In the genomic region with DNA sequence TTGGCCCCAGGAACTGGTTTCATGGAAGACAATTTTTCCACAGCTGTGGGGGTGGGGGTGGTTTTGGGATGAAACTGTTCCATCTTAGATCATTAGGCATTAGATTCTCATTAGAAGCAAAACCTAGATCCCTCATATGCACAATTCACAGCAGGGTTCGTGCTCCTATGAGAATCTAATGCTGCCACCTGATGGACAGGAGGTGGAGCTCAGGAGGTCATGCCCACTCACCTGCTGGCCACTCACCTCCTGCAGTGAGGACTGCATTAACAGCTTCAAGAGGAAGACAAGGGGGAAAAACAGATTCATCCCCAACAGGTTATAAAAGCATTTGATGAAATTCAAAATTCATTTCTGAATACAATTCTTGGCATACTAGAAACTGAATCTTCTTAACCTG, we compare ENCODE assay signal across 10 cellular contexts. TPM values are rescaled to one million over a fixed set of nuclear protein-coding genes. Genes with fewer than 3 reads are reported as not detected.
DNase-seq lines count a peak whose midpoint lies in the region; ATAC-seq, FAIRE-seq and TF ChIP-seq lines count a peak whose summit lies in the region.
"Had no signal": no experiment of that assay in that cellular context is flagged by ENCODE, and none has a peak within 500 bp of the region (broad histone marks: within the 10 kb centered on the region; RNA-seq: fewer than 3 reads in every experiment).

No MANE protein-coding gene starts in this region.

- FAIRE-seq in islet of Langerhans (lab: Jason Lieb, UNC) (peak; percentile 93), GM12892 (lab: Jason Lieb, UNC) (no peak)
- FAIRE-seq: colon had no signal

- no peak for TF ChIP-seq POLR2A in GM12892 (IDR thresholded peaks at IDR 0.05; ENCODE audit: low read depth, low read length)

- no peak overlapping the region for H3K4me3 ChIP-seq in AG09309 (ENCODE audit: control insufficient read depth, low read depth, low read length)
- H3K4me3 ChIP-seq in RWPE2 (ENCODE audit: severe bottlenecking), result no peak overlapping the region

- no peaks in the 10 kb centered on the region for H3K9me3 ChIP-seq in RWPE2 (ENCODE audit: severe bottlenecking)

- TF ChIP-seq CTCF in AG09309 (IDR thresholded peaks at IDR 0.05; ENCODE audit: control insufficient read depth, insufficient read depth, low read depth, low read length, missing control alignments) (peak; percentile 25), GM20000 (IDR thresholded peaks at IDR 0.05; ENCODE audit: extremely low read depth, missing control alignments) (peak; percentile 17), RWPE2 (IDR thresholded peaks at IDR 0.05; ENCODE audit: poor library complexity, severe bottlenecking) (peak; percentile 53)

- DNase-seq in AG09309 (ENCODE audit: low read depth) (no peak), GM20000 (ENCODE audit: low spot score) (no peak), RWPE2 (ENCODE audit: low spot score) (no peak), retina (no peak), GM12892 (ENCODE audit: insufficient read length) (no peak), GOT3 (lab: John Stamatoyannopoulos, UW) (no peak), middle frontal gyrus (ENCODE audit: extremely low spot score, low spot score) (no peak)
- DNase-seq: stimulated activated naive CD8-positive, alpha-beta T cell treated with anti-CD3 and anti-CD28 coated beads, Interleukin-15, Interleukin-2, amounts not matched to agents 100 U/mL and 50 U/mL, for 24 hours had no signal

- ATAC-seq in RWPE2 (ENCODE audit: low read depth), result peak; percentile 76; the same call in 2 of the 3 replicates
- ATAC-seq: stimulated activated naive CD8-positive, alpha-beta T cell treated with anti-CD3 and anti-CD28 coated beads, Interleukin-15, Interleukin-2, amounts not matched to agents 100 U/mL and 50 U/mL, for 24 hours had no signal

- H3K27ac ChIP-seq in RWPE2 (ENCODE audit: poor library complexity, severe bottlenecking), result no peak overlapping the region

- no peaks in the 10 kb centered on the region for H3K27me3 ChIP-seq in RWPE2 (ENCODE audit: insufficient read depth, poor library complexity, severe bottlenecking)

- H3K4me1 ChIP-seq in RWPE2 (ENCODE audit: insufficient read depth, poor library complexity, severe bottlenecking), result no peaks in the 10 kb centered on the region

- peaks cover 37% of the 10 kb centered on the region for H3K36me3 ChIP-seq in RWPE2 (ENCODE audit: low read depth)

RNA-seq across cellular contexts. Expression of a gene that starts 38.5 kb away (rescaled TPM):
- polyA plus RNA-seq in GM12892 (2012; ENCODE audit: missing spikeins), result 30.6 TPM

RNA-seq across cellular contexts. Expression of a gene that starts 39.0 kb away (rescaled TPM):
- 47.6 TPM for polyA plus RNA-seq in GM12892 (2012; ENCODE audit: missing spikeins)

RNA-seq across cellular contexts. Expression of a gene that starts 39.9 kb away (rescaled TPM):
- polyA plus RNA-seq in GM12892 (2012; ENCODE audit: missing spikeins), result 0.08 TPM
